In genomic region chr4:76558391-76559235, GRCh38 we compare ENCODE assay signal across 1 cellular context.
TF ChIP-seq lines count a peak whose summit lies in the region.

No MANE protein-coding gene starts in this region.

TF ChIP-seq in IMR-90, 13 proteins besides CTCF, POLR2A, EP300 and RAD21:
- no peak for TF ChIP-seq ELK1 (IDR thresholded peaks at IDR 0.05; ENCODE audit: borderline replicate concordance, low read depth, low read length)
- TF ChIP-seq RFX5 (IDR thresholded peaks at IDR 0.05; ENCODE audit: low read depth, low read length) = no peak
- TF ChIP-seq MXI1 (IDR thresholded peaks at IDR 0.05; ENCODE audit: borderline replicate concordance, low read depth, low read length) = no peak
- no peak for TF ChIP-seq MAFK (IDR thresholded peaks at IDR 0.05; ENCODE audit: low read depth, low read length)
- no peak for TF ChIP-seq BHLHE40 (IDR thresholded peaks at IDR 0.05; ENCODE audit: low read depth, low read length)
- TF ChIP-seq RCOR1 (IDR thresholded peaks at IDR 0.05; ENCODE audit: insufficient replicate concordance, low read length) = no peak
- no peak for TF ChIP-seq FOS (IDR thresholded peaks at IDR 0.05; ENCODE audit: low read depth, low read length)
- no peak for TF ChIP-seq CHD1 (IDR thresholded peaks at IDR 0.05; ENCODE audit: low read depth, low read length)
- TF ChIP-seq NFE2L2 (IDR thresholded peaks at IDR 0.05; ENCODE audit: low read depth, low read length) = no peak
- TF ChIP-seq USF2 (IDR thresholded peaks at IDR 0.05; ENCODE audit: low read depth, low read length) = no peak
- no peak for TF ChIP-seq SMC3 (IDR thresholded peaks at IDR 0.05; ENCODE audit: low read depth, low read length)
- TF ChIP-seq MAZ (IDR thresholded peaks at IDR 0.05; ENCODE audit: borderline replicate concordance, low read depth, low read length) = no peak
- no peak for TF ChIP-seq CEBPB (IDR thresholded peaks at IDR 0.05; ENCODE audit: low read depth, low read length)
